ENCODE assay signal across 5 cellular contexts in genomic region chr21:14009238-14009981, GRCh38.
DNase-seq lines count a peak whose midpoint lies in the region; ATAC-seq, FAIRE-seq and TF ChIP-seq lines count a peak whose summit lies in the region.
"Not testable (repeated sequence)": the region's sequence is repeated elsewhere in the genome, so short reads cannot be mapped to it uniquely, and the experiment has no call there.

No MANE protein-coding gene starts in this region.

- ATAC-seq in aorta (ENCODE audit: low FRiP score), result peak; percentile 6

- H3K27me3 ChIP-seq in bronchial epithelial cell (ENCODE audit: control insufficient read depth, insufficient read depth, low read length); spleen (replicated peaks in 1 of 7); aorta (ENCODE audit: control insufficient read depth in 1 of 2, insufficient read depth in 2 of 2, low read length in 1 of 2): not testable (repeated sequence)

- H3K4me3 ChIP-seq in bronchial epithelial cell (ENCODE audit: low read depth, low read length); kidney (ENCODE audit: low read length in 2 of 2); spleen; aorta (ENCODE audit: low read length in 2 of 2): not testable (repeated sequence)

- peak; percentile 43 for FAIRE-seq in bronchial epithelial cell (lab: Jason Lieb, UNC)
- not testable (repeated sequence) for FAIRE-seq in kidney (lab: Jason Lieb, UNC)

- not testable (repeated sequence) for H3K27ac ChIP-seq in kidney (ENCODE audit: low read depth in 2 of 2, low read length in 2 of 2); spleen; aorta (ENCODE audit: low read depth in 1 of 2, low read length in 2 of 2)

- not testable (repeated sequence) for TF ChIP-seq POLR2A in spleen (IDR thresholded peaks at IDR 0.05)

- not testable (repeated sequence) for H3K9ac ChIP-seq in kidney (ENCODE audit: low read length in 2 of 2)

- DNase-seq in D341Med (ENCODE audit: low spot score), result peak; percentile 4
- not testable (repeated sequence) for DNase-seq in bronchial epithelial cell (ENCODE audit: low read depth); aorta
- peak; percentile 66 for DNase-seq in kidney
- DNase-seq in spleen, result peak; percentile 75

- H3K36me3 ChIP-seq in bronchial epithelial cell (ENCODE audit: control insufficient read depth, insufficient read depth, low read length); kidney (ENCODE audit: control insufficient read depth in 1 of 2, insufficient read depth in 2 of 2, low read length in 2 of 2); spleen; aorta (ENCODE audit: control insufficient read depth in 1 of 2, insufficient read depth in 2 of 2, low read length in 1 of 2): not testable (repeated sequence)

- H3K9me3 ChIP-seq in kidney (ENCODE audit: control insufficient read depth in 1 of 2, low read length in 2 of 2); spleen; aorta (ENCODE audit: control insufficient read depth, low read length): not testable (repeated sequence)

- 85 to 92% (median 90%) methylated on average over 6 to 22 of the region's 22 CpGs for WGBS in spleen, 5 donors
- 90 to 92% methylated on average over 22 of the region's 22 CpGs for WGBS in aorta, 2 donors

- not testable (repeated sequence) for TF ChIP-seq CTCF in bronchial epithelial cell (IDR thresholded peaks at IDR 0.05; ENCODE audit: insufficient read depth, low read length, severe bottlenecking); kidney (IDR thresholded peaks at IDR 0.05; ENCODE audit: borderline replicate concordance, extremely low read depth, insufficient read depth); spleen (IDR thresholded peaks at IDR 0.05 in 8 of 11, conservative IDR thresholded peaks at IDR 0.05 in 3 of 11)

- intact Hi-C loops in kidney (cut with DNase I); spleen (cut with DNase I; ENCODE audit: low total_unique reads); aorta (cut with DNase I): not testable (repeated sequence)

- H3K4me1 ChIP-seq in kidney (ENCODE audit: control insufficient read depth in 1 of 2, insufficient read depth in 1 of 2, low read depth in 1 of 2, low read length in 2 of 2); spleen; aorta (ENCODE audit: control insufficient read depth in 1 of 2, insufficient read depth in 2 of 2, low read length in 2 of 2): not testable (repeated sequence)
